In genomic region chr17:67322039-67322787, GRCh38 we compare ENCODE assay signal across 13 cellular contexts. TPM values are rescaled to one million over a fixed set of nuclear protein-coding genes. Genes with fewer than 3 reads are reported as not detected.
DNase-seq lines count a peak whose midpoint lies in the region; ATAC-seq and TF ChIP-seq lines count a peak whose summit lies in the region.
"Had no signal": no experiment of that assay in that cellular context is flagged by ENCODE, and none has a peak within 500 bp of the region (broad histone marks: within the 10 kb centered on the region; RNA-seq: fewer than 3 reads in every experiment).

No MANE protein-coding gene starts in this region.

- no peak overlapping the region for H3K27ac ChIP-seq in body of pancreas
- H3K27ac ChIP-seq: heart left ventricle had no signal

- H3K4me3 ChIP-seq in body of pancreas, result no peak overlapping the region
- H3K4me3 ChIP-seq: heart left ventricle had no signal

- ATAC-seq in left colon (peak; percentile 50), GM18870 (IDR thresholded peaks at IDR 0.05; ENCODE audit: unreplicated experiment) (no peak), GM21723 (IDR thresholded peaks at IDR 0.05; ENCODE audit: unreplicated experiment) (no peak), body of pancreas (no peak)
- ATAC-seq: heart left ventricle had no signal

- no peak for TF ChIP-seq CTCF in body of pancreas (IDR thresholded peaks at IDR 0.05)

- TF ChIP-seq POLR2A in body of pancreas (IDR thresholded peaks at IDR 0.05), result no peak

- no peaks in the 10 kb centered on the region for H3K4me1 ChIP-seq in body of pancreas
- H3K4me1 ChIP-seq: heart left ventricle had no signal

- DNase-seq in ELF-1 (ENCODE audit: low read depth, low spot score) (peak; percentile 82), NCI-H1048 (lab: John Stamatoyannopoulos, UW) (peak; percentile 77), RPMI8226 (peak; percentile 36), left colon (no peak), body of pancreas (no peak)
- no peak for DNase-seq in stimulated activated naive CD4-positive, alpha-beta T cell (lab: John Stamatoyannopoulos, UW)
- DNase-seq: activated CD4-positive, alpha-beta T cell treated with anti-CD3 and anti-CD28 coated beads for 48 hours; CD4-positive, alpha-beta memory T cell; heart left ventricle; NCI-H345; stimulated activated CD4-positive, alpha-beta T cell treated with anti-CD3 and anti-CD28 coated beads, Interleukin-4, amount 100 ng/mL, for 4 hours had no signal

- no peaks in the 10 kb centered on the region for H3K36me3 ChIP-seq in body of pancreas (replicated peaks in 1 of 2; ENCODE audit: insufficient read depth in 1 of 2, low read depth in 2 of 2)
- H3K36me3 ChIP-seq: heart left ventricle had no signal

- no peaks in the 10 kb centered on the region for H3K9me3 ChIP-seq in body of pancreas
- H3K9me3 ChIP-seq: heart left ventricle had no signal

- H3K27me3 ChIP-seq in body of pancreas, result no peaks in the 10 kb centered on the region
- H3K27me3 ChIP-seq: heart left ventricle had no signal

- intact Hi-C loops in left colon (cut with DNase I, micrococcal nuclease) (no loop called here), body of pancreas (cut with DNase I) (no loop called here)

- 14 to 30% methylated on average over 3 of the region's 3 CpGs for WGBS in body of pancreas, 2 donors

RNA-seq across cellular contexts. Expression of gene PSMD12, which starts 44.2 kb away (rescaled TPM):
- total RNA-seq in left colon (10 to 100 TPM; 36.9 to 40.2 TPM), body of pancreas (10 to 100 TPM; 12.2 to 14.0 TPM)

RNA-seq across cellular contexts. Expression of gene PITPNC1, which starts 54.9 kb away (rescaled TPM):
- total RNA-seq in left colon (10 to 100 TPM; 13.7 to 15.6 TPM), body of pancreas (10 to 100 TPM; 11.9 to 17.5 TPM)

Comparison
In these comparisons a context has a peak if more than half of its experiments do, and no peak if none do; other contexts are left out.
1. DNase-seq: peak in ELF-1 (single experiment), NCI-H1048 (single experiment) and RPMI8226 (single experiment); none in left colon (0 of 2), body of pancreas (0 of 4) and stimulated activated naive CD4-positive, alpha-beta T cell (0 of 6).